ENCODE assay signal across 1 cellular context in genomic region chr1:154222918-154223317, GRCh38.
TF ChIP-seq lines count a peak whose summit lies in the region.

No MANE protein-coding gene starts in this region.

TF ChIP-seq in A549, 52 proteins besides CTCF, POLR2A, EP300 and RAD21:
- TF ChIP-seq CEBPB (IDR thresholded peaks at IDR 0.05) (no peak), HOXB5 (CRISPR knock-in tag; IDR thresholded peaks at IDR 0.05) (no peak), REST (IDR thresholded peaks at IDR 0.05) (no peak), GATA3 (IDR thresholded peaks at IDR 0.05; ENCODE audit: borderline replicate concordance) (no peak), ZSCAN20 (CRISPR knock-in tag; IDR thresholded peaks at IDR 0.05) (no peak), ESRRA (IDR thresholded peaks at IDR 0.05; ENCODE audit: borderline replicate concordance, low read length) (no peak), E2F6 (IDR thresholded peaks at IDR 0.05; ENCODE audit: borderline replicate concordance, low read depth) (no peak), ZFP36 (IDR thresholded peaks at IDR 0.05; ENCODE audit: borderline replicate concordance, partially characterized antibody) (no peak), CBX8 (IDR thresholded peaks at IDR 0.05) (no peak), ZNF302 (CRISPR knock-in tag; IDR thresholded peaks at IDR 0.05) (no peak), SMC3 (IDR thresholded peaks at IDR 0.05) (no peak), HDAC2 (IDR thresholded peaks at IDR 0.05) (no peak), PBX3 (IDR thresholded peaks at IDR 0.05) (no peak), RCOR1 (IDR thresholded peaks at IDR 0.05; ENCODE audit: low read depth, low read length) (no peak), RFX5 (IDR thresholded peaks at IDR 0.05) (no peak), CBX2 (IDR thresholded peaks at IDR 0.05; ENCODE audit: borderline replicate concordance, low read depth) (no peak), HES2 (IDR thresholded peaks at IDR 0.05) (no peak)
